Comparison of ENCODE assay signal across 10 cellular contexts in genomic region chr7:74502216-74502891, GRCh38. TPM values are rescaled to one million over a fixed set of nuclear protein-coding genes. Genes with fewer than 3 reads are reported as not detected.
DNase-seq lines count a peak whose midpoint lies in the region; ATAC-seq, FAIRE-seq and TF ChIP-seq lines count a peak whose summit lies in the region.
"Had no signal": no experiment of that assay in that cellular context is flagged by ENCODE, and none has a peak within 500 bp of the region (broad histone marks: within the 10 kb centered on the region; RNA-seq: fewer than 3 reads in every experiment).

No MANE protein-coding gene starts in this region.

- H3K4me3 ChIP-seq in liver (ENCODE audit: low read depth in 1 of 3, low read length in 3 of 3) (no peak overlapping the region), HepG2 (replicated peaks in 1 of 3; ENCODE audit: insufficient read depth in 1 of 3, low read depth in 2 of 3, low read length in 3 of 3) (no peak overlapping the region), astrocyte of the cerebellum (ENCODE audit: low read depth, low read length) (no peak overlapping the region), right atrium auricular region (no peak overlapping the region), aorta (ENCODE audit: low read length in 2 of 2) (no peak overlapping the region)

- peaks cover 6% of the 10 kb centered on the region for H3K79me2 ChIP-seq in HepG2 (ENCODE audit: insufficient read depth, low read length)

- peak overlapping the region; percentile 53 to 55 for H3K27ac ChIP-seq in liver (ENCODE audit: low read depth in 1 of 2, low read length in 2 of 2)
- H3K27ac ChIP-seq in HepG2 (ENCODE audit: extremely low read length, insufficient read depth, low read length) = no peak overlapping the region
- H3K27ac ChIP-seq in right atrium auricular region = peak overlapping the region; percentile 79 to 81
- no peak overlapping the region for H3K27ac ChIP-seq in aorta (ENCODE audit: low read depth in 1 of 2, low read length in 2 of 2)

- CTCF ChIA-PET in HepG2 (lab: Yijun Ruan, JAX; ENCODE audit: low intra/inter-chr PET ratio, low total read pairs) = no interaction called here

- no peak for FAIRE-seq in HepG2 (lab: Jason Lieb, UNC)
- FAIRE-seq: colon had no signal

- H3K36me3 ChIP-seq in liver (ENCODE audit: control insufficient read depth in 4 of 4, insufficient read depth in 3 of 4, low read depth in 1 of 4, low read length in 3 of 4) = no peaks in the 10 kb centered on the region
- peaks cover 1 to 5% of the 10 kb centered on the region in 2 experiments; a peak in 2 of 5 replicates for H3K36me3 ChIP-seq in HepG2 (replicated peaks in 1 of 2; ENCODE audit: control insufficient read depth in 1 of 2, insufficient read depth in 2 of 2, low read length in 2 of 2)
- no peaks in the 10 kb centered on the region for H3K36me3 ChIP-seq in right atrium auricular region
- no peaks in the 10 kb centered on the region for H3K36me3 ChIP-seq in aorta (ENCODE audit: control insufficient read depth in 1 of 2, insufficient read depth in 2 of 2, low read length in 1 of 2)

- H2AFZ ChIP-seq in HepG2 (ENCODE audit: low read length) = no peak overlapping the region

- no TSS peak for BruUV-seq in HepG2 (replicated peaks; lab: Mats Ljungman, UMichigan)

- 40% methylated on average over 14 of the region's 14 CpGs for WGBS in liver
- 91% methylated on average over 5 of the region's 14 CpGs for WGBS in HepG2 (ENCODE audit: low lambda C conversion rate)
- 33 to 34% methylated on average over 14 of the region's 14 CpGs for WGBS in aorta, 2 donors

- TF ChIP-seq CTCF in liver (IDR thresholded peaks at IDR 0.05; ENCODE audit: low read depth, low read length, missing input control) (no peak), HepG2 (CRISPR knock-in tag; IDR thresholded peaks at IDR 0.05) (no peak), astrocyte of the cerebellum (IDR thresholded peaks at IDR 0.05; ENCODE audit: low read depth, low read length, missing control alignments) (no peak), right atrium auricular region (IDR thresholded peaks at IDR 0.05) (no peak)

- peaks cover 11 to 31% (median 16%) of the 10 kb centered on the region in 4 donors for H3K4me1 ChIP-seq in liver (ENCODE audit: control insufficient read depth in 4 of 4, insufficient read depth in 4 of 4, low read length in 3 of 4)
- H3K4me1 ChIP-seq in HepG2 (ENCODE audit: insufficient read depth, low read length) = peaks cover 21% of the 10 kb centered on the region
- peaks cover 0 to 23% of the 10 kb centered on the region in 2 donors for H3K4me1 ChIP-seq in right atrium auricular region
- H3K4me1 ChIP-seq in aorta (ENCODE audit: control insufficient read depth in 1 of 2, insufficient read depth in 2 of 2, low read length in 2 of 2) = no peaks in the 10 kb centered on the region

- in situ Hi-C loops in HepG2 (cut with HindIII; ENCODE audit: extremely low pct_ligation_motif_present, low pct_unique_long_range_greater_than_20kb) = no loop called here
- in situ Hi-C loops in astrocyte of the cerebellum (cut with HindIII; ENCODE audit: low sequenced_read_pairs) = no loop called here

- TF ChIP-seq POLR2A in HepG2 (IDR thresholded peaks at IDR 0.05; ENCODE audit: insufficient read depth in 1 of 2, low read depth in 2 of 2, low read length in 2 of 2) = no peak

- no peak overlapping the region for H3K9ac ChIP-seq in liver (ENCODE audit: low read depth in 1 of 2, low read length in 2 of 2)
- no peak overlapping the region for H3K9ac ChIP-seq in HepG2 (ENCODE audit: insufficient read depth, low read depth, low read length)

- no peak overlapping the region for H3K4me2 ChIP-seq in HepG2 (ENCODE audit: low read depth, low read length)

- POLR2A ChIA-PET in HepG2 (lab: Yijun Ruan, JAX) = no interaction called here

- H4K20me1 ChIP-seq in HepG2 (ENCODE audit: insufficient read depth, low read length) = peaks cover 7% of the 10 kb centered on the region; the same call in 1 of the 2 replicates

- TF ChIP-seq EP300 in HepG2 (IDR thresholded peaks at IDR 0.05; ENCODE audit: low read depth in 2 of 2, low read length in 2 of 2) (no peak), HepG2 (CRISPR knock-in tag; IDR thresholded peaks at IDR 0.05; ENCODE audit: borderline replicate concordance) (no peak)

- H3K27me3 ChIP-seq in liver (ENCODE audit: control insufficient read depth in 4 of 4, insufficient read depth in 4 of 4, low read length in 3 of 4) = no peaks in the 10 kb centered on the region
- no peaks in the 10 kb centered on the region for H3K27me3 ChIP-seq in HepG2 (ENCODE audit: control insufficient read depth in 1 of 2, insufficient read depth in 2 of 2, low read length in 2 of 2)
- no peaks in the 10 kb centered on the region for H3K27me3 ChIP-seq in right atrium auricular region
- no peaks in the 10 kb centered on the region for H3K27me3 ChIP-seq in aorta (ENCODE audit: control insufficient read depth in 1 of 2, insufficient read depth in 2 of 2, low read length in 1 of 2)

- TF ChIP-seq RAD21 in liver (IDR thresholded peaks at IDR 0.05) = no peak
- no peak for TF ChIP-seq RAD21 in HepG2 (CRISPR knock-in tag; IDR thresholded peaks at IDR 0.05)

- intact Hi-C loops in HepG2 (cut with micrococcal nuclease; ENCODE audit: unreplicated experiment) (no loop called here), aorta (cut with DNase I) (loop anchor here in 1 of 2 donors (10.0 kb wide), 1 partner anchor 48 kb away; the partner anchor contains the start of gene GTF2IRD1)

- ATAC-seq in HepG2 (no peak), aorta (ENCODE audit: low FRiP score) (peak; percentile 40), GM19467 (IDR thresholded peaks at IDR 0.05; ENCODE audit: unreplicated experiment) (no peak)

- H3K9me3 ChIP-seq in liver (ENCODE audit: control insufficient read depth in 4 of 4, low read length in 3 of 4) = no peaks in the 10 kb centered on the region
- no peaks in the 10 kb centered on the region for H3K9me3 ChIP-seq in HepG2 (ENCODE audit: low read length)
- H3K9me3 ChIP-seq in right atrium auricular region = no peaks in the 10 kb centered on the region
- H3K9me3 ChIP-seq in aorta (ENCODE audit: control insufficient read depth, low read length) = no peaks in the 10 kb centered on the region

- DNase-seq in HepG2 (ENCODE audit: low spot score) = no peak
- DNase-seq in astrocyte of the cerebellum (ENCODE audit: low read depth) = peak; percentile 36
- DNase-seq in right atrium auricular region (ENCODE audit: low spot score) = no peak
- DNase-seq in aorta = peak; percentile 66 to 89
- no peak for DNase-seq in NCI-H1930 (lab: John Stamatoyannopoulos, UW)
- no peak for DNase-seq in activated T-cell treated with anti-CD3 and anti-CD28 coated beads for 4 hours
- DNase-seq: activated B cell treated with CpG ODN at 0.5 μM for 24 hours had no signal

TF ChIP-seq in liver, 16 proteins besides CTCF, POLR2A, EP300 and RAD21 (continues in another document):
- TF ChIP-seq YY1 (IDR thresholded peaks at IDR 0.05) (no peak), ATF3 (IDR thresholded peaks at IDR 0.05) (no peak), FOXA1 (IDR thresholded peaks at IDR 0.05) (no peak)

TF ChIP-seq in HepG2, 621 proteins besides CTCF, POLR2A, EP300 and RAD21:
- TF ChIP-seq POGZ (CRISPR knock-in tag; IDR thresholded peaks at IDR 0.05) = no peak
- no peak for TF ChIP-seq PCBP2 (optimal IDR thresholded peaks at IDR 0.05; ENCODE audit: low read depth, low read length, poor library complexity, severe bottlenecking)
- TF ChIP-seq ZFAT (CRISPR knock-in tag; conservative IDR thresholded peaks at IDR 0.05) = no peak
- no peak for TF ChIP-seq ZNF563 (CRISPR knock-in tag; IDR thresholded peaks at IDR 0.05)
- no peak for TF ChIP-seq ZNF256 (CRISPR knock-in tag; conservative IDR thresholded peaks at IDR 0.05)
- no peak for TF ChIP-seq ZSCAN21 (CRISPR knock-in tag; IDR thresholded peaks at IDR 0.05; ENCODE audit: borderline replicate concordance)
TF ChIP-seq in HepG2: peak in this region for 0.

RNA-seq across cellular contexts. Expression of gene GTF2IRD1, which starts 48.6 kb away (rescaled TPM):
- 1 to 10 TPM; 2.0 to 3.3 TPM for total RNA-seq in liver
- polyA plus RNA-seq in liver = 1 to 10 TPM; 3.3 to 7.4 TPM
- 16.5 and 17.8 TPM in 2 replicates for total RNA-seq in HepG2 (2016; rRNA removed; fragmentation: Illumina TruSeq; extraction: Trizol)
- total RNA-seq in HepG2 (2016; cell fraction: cytosol; rRNA removed; fragmentation: Illumina TruSeq; extraction: Trizol; ENCODE audit: low read depth) = 8.1 and 9.5 TPM in 2 replicates
- 13.6 and 19.1 TPM in 2 replicates for total RNA-seq in HepG2 (2016; cell fraction: insoluble cytoplasmic fraction; rRNA removed; fragmentation: Illumina TruSeq; extraction: Trizol)
- total RNA-seq in HepG2 (2016; cell fraction: membrane; rRNA removed; fragmentation: Illumina TruSeq; extraction: Trizol) = 17.2 and 18.9 TPM in 2 replicates
- 15.6 and 22.1 TPM in 2 replicates for total RNA-seq in HepG2 (2016; cell fraction: nucleus; rRNA removed; fragmentation: Illumina TruSeq; extraction: Trizol)
- polyA plus RNA-seq in HepG2 (2011; rRNA removed) = 26.7 and 28.2 TPM in 2 replicates
- 12.3 and 16.0 TPM in 2 replicates for polyA plus RNA-seq in HepG2 (2011; cell fraction: cytosol; rRNA removed)
- 38.7 and 43.3 TPM in 2 replicates for polyA plus RNA-seq in HepG2 (2011; cell fraction: nucleus; rRNA removed)
- 36.1 and 37.4 TPM in 2 replicates for polyA plus RNA-seq in HepG2 (2012)
- polyA plus RNA-seq in HepG2 (2016; cell fraction: cytosol; fragmentation: Illumina TruSeq; extraction: Trizol; ENCODE audit: low read depth) = 10.4 and 12.9 TPM in 2 replicates
- polyA plus RNA-seq in HepG2 (2016; cell fraction: insoluble cytoplasmic fraction; fragmentation: Illumina TruSeq; extraction: Trizol; ENCODE audit: low read depth) = 27.6 and 31.7 TPM in 2 replicates
- 23.3 and 26.7 TPM in 2 replicates for polyA plus RNA-seq in HepG2 (2016; cell fraction: membrane; fragmentation: Illumina TruSeq; extraction: Trizol; ENCODE audit: low read depth)
- 51.1 and 66.8 TPM in 2 replicates for polyA plus RNA-seq in HepG2 (2016; cell fraction: nucleus; fragmentation: Illumina TruSeq; extraction: Trizol; ENCODE audit: insufficient read depth, low read depth)
- polyA minus RNA-seq in HepG2 (2011; rRNA and poly(A)+ RNA removed; ENCODE audit: low replicate concordance) = 23.4 and 53.2 TPM in 2 replicates
- 14.9 and 17.7 TPM in 2 replicates for polyA minus RNA-seq in HepG2 (2011; cell fraction: cytosol; rRNA and poly(A)+ RNA removed)
- polyA minus RNA-seq in HepG2 (2011; cell fraction: nucleus; rRNA and poly(A)+ RNA removed) = 15.5 and 16.5 TPM in 2 replicates
- 10 to 100 TPM; 15.6 to 16.5 TPM for total RNA-seq in right atrium auricular region
- total RNA-seq in aorta = 10 to 100 TPM; 10.3 to 11.5 TPM
- polyA plus RNA-seq in aorta = 1 to 10 TPM; 4.3 to 4.8 TPM

Comparison
In these comparisons a context has a peak if more than half of its experiments do, and no peak if none do; other contexts are left out.
1. H3K27ac ChIP-seq: peak in liver (2 of 2) and right atrium auricular region (2 of 2); none in HepG2 (single experiment) and aorta (0 of 2).
2. DNase-seq: peak in astrocyte of the cerebellum (single experiment) and aorta (2 of 2); none in HepG2 (single experiment), right atrium auricular region (single experiment), NCI-H1930 (0 of 2) and activated T-cell treated with anti-CD3 and anti-CD28 coated beads for 4 hours (single experiment).